ENCODE assay signal across 10 cellular contexts in the genomic region with DNA sequence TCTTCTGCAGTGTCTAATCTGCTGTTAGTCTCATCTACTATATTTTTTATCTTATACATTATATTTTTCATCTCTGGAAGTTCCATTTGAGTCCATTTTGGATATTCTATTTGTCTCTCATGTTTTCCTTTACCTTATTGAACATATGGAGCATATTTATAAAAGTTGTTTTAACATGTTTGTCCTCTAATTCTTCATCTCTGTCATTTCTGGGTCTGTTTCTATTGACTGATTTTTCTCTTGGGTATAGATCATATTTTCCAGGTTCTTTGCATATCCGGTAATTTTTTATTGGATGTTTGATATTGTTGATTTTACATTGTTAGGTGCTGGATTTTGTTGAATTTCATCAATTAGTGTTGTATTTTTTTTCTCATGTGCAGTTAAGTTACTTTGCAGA. TPM values are rescaled to one million over a fixed set of nuclear protein-coding genes. Genes with fewer than 3 reads are reported as not detected.
"Had no signal": no experiment of that assay in that cellular context is flagged by ENCODE, and none has a peak within 500 bp of the region (broad histone marks: within the 10 kb centered on the region; RNA-seq: fewer than 3 reads in every experiment).

No MANE protein-coding gene starts in this region.

- H3K27ac ChIP-seq: HL-60, KMS-11 had no signal

- FAIRE-seq: HepG2, HTR-8/SVneo, K562 had no signal

- DNase-seq: IMR-90, KBM-7, KG1 had no signal

- H3K4me3 ChIP-seq: K562 had no signal

RNA-seq across cellular contexts. Expression of a gene that starts 42.5 kb away (rescaled TPM):
- total RNA-seq: HepG2, HT-29, HT1080, IMR-90 had no signal
